ENCODE assay signal across 1 cellular context in genomic region chr16:47197536-47198179, GRCh38.
TF ChIP-seq lines count a peak whose summit lies in the region.

No MANE protein-coding gene starts in this region.

TF ChIP-seq in IMR-90, 13 proteins besides CTCF, POLR2A, EP300 and RAD21 (continued from another document):
- TF ChIP-seq ELK1 (IDR thresholded peaks at IDR 0.05; ENCODE audit: borderline replicate concordance, low read depth, low read length): no peak
